Comparison of ENCODE assay signal across 15 cellular contexts in the genomic region with DNA sequence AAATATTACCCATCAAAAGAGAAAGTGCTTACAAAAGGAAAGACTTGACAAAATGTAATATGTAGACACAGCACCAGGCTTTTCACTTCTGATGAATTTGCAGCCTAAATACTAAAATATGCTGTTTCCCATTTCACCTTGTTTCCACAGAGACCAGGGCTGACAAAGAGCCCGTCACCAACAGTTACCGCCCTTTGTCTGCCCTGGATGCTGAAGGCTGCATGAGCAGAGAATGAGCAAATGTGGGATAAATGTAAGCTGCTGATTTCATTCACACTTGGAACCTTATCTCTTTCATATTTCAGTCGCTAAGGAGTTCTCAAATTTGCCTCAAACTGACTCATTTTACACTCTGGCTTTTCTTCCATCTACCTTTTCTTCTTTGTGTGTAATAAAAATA.
"Had no signal": no experiment of that assay in that cellular context is flagged by ENCODE, and none has a peak within 500 bp of the region (broad histone marks: within the 10 kb centered on the region; RNA-seq: fewer than 3 reads in every experiment).

No MANE protein-coding gene starts in this region.

- H2AFZ ChIP-seq: parathyroid adenoma had no signal

- H3K36me3 ChIP-seq: esophagus squamous epithelium, thyroid gland had no signal

- H3K9ac ChIP-seq: parathyroid adenoma had no signal

- H3K27ac ChIP-seq: esophagus squamous epithelium, foreskin keratinocyte, parathyroid adenoma, thyroid gland had no signal

- H3K9me3 ChIP-seq: esophagus squamous epithelium, thyroid gland had no signal

- H3K4me3 ChIP-seq: esophagus squamous epithelium, skin epidermis, thyroid gland had no signal

- H3K4me1 ChIP-seq: esophagus squamous epithelium, foreskin keratinocyte, parathyroid adenoma, thyroid gland had no signal

- ATAC-seq: activated CD4-positive, CD25-positive, alpha-beta regulatory T cell treated with anti-CD3 and anti-CD28 coated beads, Interleukin-2, amount 50 U/mL, for 24 hours; foreskin keratinocyte had no signal

- H3K27me3 ChIP-seq: esophagus squamous epithelium, foreskin keratinocyte, thyroid gland had no signal

- DNase-seq: activated CD4-positive, alpha-beta T cell treated with anti-CD3 and anti-CD28 coated beads, Interleukin-2, amount 50 U/mL, for 48 hours; activated gamma-delta T cell; activated naive CD8-positive, alpha-beta T cell treated with anti-CD3 and anti-CD28 coated beads for 36 hours; activated T-cell treated with anti-CD3 and anti-CD28 coated beads, Interleukin-2, amount 50 U/mL, for 48 hours; esophagus squamous epithelium; foreskin keratinocyte; left cardiac atrium; mammary epithelial cell; nephron progenitor cell; retina; T-helper 2 cell; thyroid gland had no signal
